In genomic region chr4:89904524-89904923, GRCh38 we compare ENCODE assay signal across 13 cellular contexts. TPM values are rescaled to one million over a fixed set of nuclear protein-coding genes. Genes with fewer than 3 reads are reported as not detected.
"Had no signal": no experiment of that assay in that cellular context is flagged by ENCODE, and none has a peak within 500 bp of the region (broad histone marks: within the 10 kb centered on the region; RNA-seq: fewer than 3 reads in every experiment).

No MANE protein-coding gene starts in this region.

- FAIRE-seq: colon, keratinocyte, TTC549 had no signal

- DNase-seq: activated B cell treated with CpG ODN at 0.5 μM for 24 hours; activated CD4-positive, alpha-beta T cell treated with anti-CD3 and anti-CD28 coated beads, Interleukin-2, amount 10 ng/mL, durations not matched to agents 24 days and 14 days; activated naive CD4-positive, alpha-beta T cell treated with anti-CD3 and anti-CD28 coated beads for 36 hours; foreskin melanocyte; left ventricle myocardium inferior; sigmoid colon; stimulated activated naive CD4-positive, alpha-beta T cell; substantia nigra; trophoblast cell had no signal

RNA-seq across cellular contexts. Expression of gene MMRN1, which starts 9.9 kb away (rescaled TPM):
- total RNA-seq: activated CD4-positive, alpha-beta T cell treated with anti-CD3 and anti-CD28 coated beads, Interleukin-2, amount 10 ng/mL, durations not matched to agents 24 days and 14 days; osteoblast had no signal
